Comparison of ENCODE assay signal across 22 cellular contexts in genomic region chr18:74905245-74905644, GRCh38.
DNase-seq lines count a peak whose midpoint lies in the region; ATAC-seq and TF ChIP-seq lines count a peak whose summit lies in the region.
"Had no signal": no experiment of that assay in that cellular context is flagged by ENCODE, and none has a peak within 500 bp of the region (broad histone marks: within the 10 kb centered on the region; RNA-seq: fewer than 3 reads in every experiment).

No MANE protein-coding gene starts in this region.

- H3K27ac ChIP-seq in sigmoid colon (peak overlapping the region in 3 of 4 donors; percentile 41 to 69 (median 49)), MM.1S (ENCODE audit: low read length) (no peak overlapping the region), upper lobe of right lung (no peak overlapping the region)
- H3K27ac ChIP-seq: brain microvascular endothelial cell, HL-60, right lobe of liver, SK-N-MC, testis had no signal

- intact Hi-C loops in dendritic cell treated with granulocyte-macrophage colony-stimulating factor and Interleukin-4, amounts not matched to agents 40 ng/mL and 50 ng/mL, for 4 days (cut with micrococcal nuclease): no loop called here
- intact Hi-C loops in sigmoid colon (cut with DNase I) (loop anchor here (10.0 kb wide), 1 partner anchor 300 kb away; the partner anchor contains the start of gene PTGR3), upper lobe of right lung (cut with DNase I) (no loop called here)

- no peak overlapping the region for H3K4me2 ChIP-seq in MM.1S (ENCODE audit: low read depth, low read length)

- H3F3A ChIP-seq in MM.1S (ENCODE audit: insufficient read depth, low read length): no peaks in the 10 kb centered on the region

- DNase-seq in NCI-H1092 treated with DMSO at 0.1 percent for 48 hours (lab: John Stamatoyannopoulos, UW): peak; percentile 99
- peak; percentile 56 for DNase-seq in NCI-H2227 (lab: John Stamatoyannopoulos, UW; ENCODE audit: unreplicated experiment)
- peak; percentile 89 for DNase-seq in sigmoid colon
- DNase-seq in MM.1S: no peak
- DNase-seq in amygdala (lab: John Stamatoyannopoulos, UW): no peak
- DNase-seq in upper lobe of right lung: no peak
- DNase-seq: activated B cell treated with CpG ODN at 0.5 μM for 24 hours; activated CD4-positive, alpha-beta T cell treated with anti-CD3 and anti-CD28 coated beads, Interleukin-2, amount 50 U/mL, for 48 hours; activated gamma-delta T cell; activated T-cell treated with anti-CD3 and anti-CD28 coated beads for 4 hours; brain microvascular endothelial cell; CD4-positive, alpha-beta T cell; hippocampal formation; NCI-H146; right lobe of liver; testis had no signal

- peak overlapping the region in 2 of 4 donors; percentile 6 to 14 for H3K4me3 ChIP-seq in sigmoid colon
- H3K4me3 ChIP-seq in MM.1S (ENCODE audit: low read length): no peak overlapping the region
- no peak overlapping the region for H3K4me3 ChIP-seq in upper lobe of right lung
- H3K4me3 ChIP-seq: lung, right lobe of liver, SK-N-MC, testis had no signal

- no peaks in the 10 kb centered on the region for H4K20me1 ChIP-seq in MM.1S (ENCODE audit: insufficient read depth, low read length)

- H3K79me2 ChIP-seq in MM.1S (ENCODE audit: low read length): no peaks in the 10 kb centered on the region

- H3K27ac Mint-ChIP-seq in dendritic cell treated with granulocyte-macrophage colony-stimulating factor and Interleukin-4, amounts not matched to agents 40 ng/mL and 50 ng/mL, for 4 days: peak overlapping the region; percentile 65
- H3K27ac Mint-ChIP-seq: activated B cell treated with CpG ODN at 0.5 μM for 24 hours; CD4-positive, alpha-beta T cell had no signal

- H3K4me3 Mint-ChIP-seq in dendritic cell treated with granulocyte-macrophage colony-stimulating factor and Interleukin-4, amounts not matched to agents 40 ng/mL and 50 ng/mL, for 4 days: peak overlapping the region; percentile 50
- H3K4me3 Mint-ChIP-seq: activated B cell treated with CpG ODN at 0.5 μM for 24 hours; CD4-positive, alpha-beta T cell had no signal

- H3K4me1 ChIP-seq in sigmoid colon: peaks cover 0 to 28% (median 12%) of the 10 kb centered on the region in 4 donors
- H3K4me1 ChIP-seq in MM.1S (ENCODE audit: low read length): no peaks in the 10 kb centered on the region
- H3K4me1 ChIP-seq in upper lobe of right lung: no peaks in the 10 kb centered on the region
- H3K4me1 ChIP-seq: right lobe of liver, testis had no signal

- no peaks in the 10 kb centered on the region for H3K36me3 Mint-ChIP-seq in dendritic cell treated with granulocyte-macrophage colony-stimulating factor and Interleukin-4, amounts not matched to agents 40 ng/mL and 50 ng/mL, for 4 days (ENCODE audit: low read depth)

- H3K27me3 Mint-ChIP-seq in dendritic cell treated with granulocyte-macrophage colony-stimulating factor and Interleukin-4, amounts not matched to agents 40 ng/mL and 50 ng/mL, for 4 days: no peaks in the 10 kb centered on the region
- H3K27me3 Mint-ChIP-seq: activated B cell treated with CpG ODN at 0.5 μM for 24 hours; CD4-positive, alpha-beta T cell had no signal

- peak in 2 of 4 donors; percentile 18 to 77 for TF ChIP-seq EP300 in sigmoid colon (IDR thresholded peaks at IDR 0.05)

- no peak for ATAC-seq in upper lobe of right lung
- ATAC-seq: Panc1; right lobe of liver; stimulated activated effector memory CD8-positive, alpha-beta T cell treated with anti-CD3 and anti-CD28 coated beads, Interleukin-12 subunit alpha, Interleukin-12 subunit beta, amount 100 ng/mL, for 72 hours had no signal

- H3K9me3 Mint-ChIP-seq in dendritic cell treated with granulocyte-macrophage colony-stimulating factor and Interleukin-4, amounts not matched to agents 40 ng/mL and 50 ng/mL, for 4 days: no peaks in the 10 kb centered on the region
- H3K9me3 Mint-ChIP-seq: activated B cell treated with CpG ODN at 0.5 μM for 24 hours; CD4-positive, alpha-beta T cell; stimulated activated effector memory CD8-positive, alpha-beta T cell treated with anti-CD3 and anti-CD28 coated beads, Interleukin-12 subunit alpha, Interleukin-12 subunit beta, amount 100 ng/mL, for 72 hours had no signal

- no peaks in the 10 kb centered on the region for H3K27me3 ChIP-seq in sigmoid colon
- H3K27me3 ChIP-seq in MM.1S (replicated peaks; ENCODE audit: insufficient read depth, low read length): no peaks in the 10 kb centered on the region
- H3K27me3 ChIP-seq in upper lobe of right lung: no peaks in the 10 kb centered on the region
- H3K27me3 ChIP-seq: brain microvascular endothelial cell, right lobe of liver, testis had no signal

- H3K36me3 ChIP-seq in sigmoid colon (no peaks in the 10 kb centered on the region), MM.1S (replicated peaks; ENCODE audit: insufficient read depth, low read length) (no peaks in the 10 kb centered on the region), upper lobe of right lung (no peaks in the 10 kb centered on the region)
- H3K36me3 ChIP-seq: brain microvascular endothelial cell, right lobe of liver had no signal

- TF ChIP-seq CTCF in sigmoid colon (IDR thresholded peaks at IDR 0.05) (no peak), MM.1S (IDR thresholded peaks at IDR 0.05; ENCODE audit: low read length) (no peak), upper lobe of right lung (IDR thresholded peaks at IDR 0.05) (no peak)

- no peak for TF ChIP-seq POLR2A in sigmoid colon (IDR thresholded peaks at IDR 0.05)

- H3K4me1 Mint-ChIP-seq in dendritic cell treated with granulocyte-macrophage colony-stimulating factor and Interleukin-4, amounts not matched to agents 40 ng/mL and 50 ng/mL, for 4 days (ENCODE audit: low read depth): peaks cover 33% of the 10 kb centered on the region
- H3K4me1 Mint-ChIP-seq: activated B cell treated with CpG ODN at 0.5 μM for 24 hours had no signal

- no peaks in the 10 kb centered on the region for H3K9me2 ChIP-seq in MM.1S (replicated peaks; ENCODE audit: insufficient read depth, low read length)

- H3K9me3 ChIP-seq in sigmoid colon (no peaks in the 10 kb centered on the region), MM.1S (replicated peaks; ENCODE audit: insufficient read depth, low read length) (no peaks in the 10 kb centered on the region), upper lobe of right lung (no peaks in the 10 kb centered on the region)
- H3K9me3 ChIP-seq: right lobe of liver, testis had no signal

- WGBS in sigmoid colon, 2 donors: 86 to 87% methylated on average over 15 of the region's 15 CpGs

- H3K9ac ChIP-seq in MM.1S (ENCODE audit: low read length): no peak overlapping the region

- H2AFZ ChIP-seq in MM.1S (ENCODE audit: low read length): no peak overlapping the region

Comparison
In these comparisons a context has a peak if more than half of its experiments do, and no peak if none do; other contexts are left out.
1. DNase-seq: peak in NCI-H1092 treated with DMSO at 0.1 percent for 48 hours (single experiment), NCI-H2227 (single experiment) and sigmoid colon (single experiment); none in MM.1S (single experiment), amygdala (0 of 56) and upper lobe of right lung (single experiment).
2. H3K27ac ChIP-seq: peak in sigmoid colon (3 of 4); none in MM.1S (single experiment) and upper lobe of right lung (single experiment).